Comparison of ENCODE assay signal across 1 cellular context in genomic region chr6:45686841-45687569, GRCh38.
TF ChIP-seq lines count a peak whose summit lies in the region.

No MANE protein-coding gene starts in this region.

TF ChIP-seq in HepG2, 621 proteins besides CTCF, POLR2A, EP300 and RAD21 (continued from another document and continues in another):
- TF ChIP-seq ZBTB40 (IDR thresholded peaks at IDR 0.05): no peak
- no peak for TF ChIP-seq ZBTB40 (CRISPR knock-in tag; IDR thresholded peaks at IDR 0.05)
- TF ChIP-seq ZNF777 (CRISPR knock-in tag; IDR thresholded peaks at IDR 0.05): no peak
- TF ChIP-seq ZNF609 (CRISPR knock-in tag; IDR thresholded peaks at IDR 0.05; ENCODE audit: borderline replicate concordance): no peak
- TF ChIP-seq ZNF674 (CRISPR knock-in tag; IDR thresholded peaks at IDR 0.05; ENCODE audit: low read depth): no peak
- no peak for TF ChIP-seq ZFAT (CRISPR knock-in tag; conservative IDR thresholded peaks at IDR 0.05)
- TF ChIP-seq SYNCRIP (IDR thresholded peaks at IDR 0.05; ENCODE audit: insufficient read depth, low read depth, low read length): no peak
- no peak for TF ChIP-seq ZNF770 (CRISPR knock-in tag; IDR thresholded peaks at IDR 0.05)
- TF ChIP-seq ZMYM4 (CRISPR knock-in tag; IDR thresholded peaks at IDR 0.05): peak; percentile 54; the same call in 1 of the 2 replicates
- no peak for TF ChIP-seq FOSL1 (CRISPR knock-in tag; IDR thresholded peaks at IDR 0.05; ENCODE audit: borderline replicate concordance)
- TF ChIP-seq PHF21A (CRISPR knock-in tag; IDR thresholded peaks at IDR 0.05): no peak
- TF ChIP-seq ZNF251 (CRISPR knock-in tag; IDR thresholded peaks at IDR 0.05): no peak
- no peak for TF ChIP-seq ZNF274 (CRISPR knock-in tag; IDR thresholded peaks at IDR 0.05)
- no peak for TF ChIP-seq ZBTB25 (CRISPR knock-in tag; IDR thresholded peaks at IDR 0.05)
- TF ChIP-seq JDP2 (CRISPR knock-in tag; IDR thresholded peaks at IDR 0.05; ENCODE audit: borderline replicate concordance): no peak
- peak; percentile 25; the same call in 1 of the 2 replicates for TF ChIP-seq FOXP4 (CRISPR knock-in tag; IDR thresholded peaks at IDR 0.05)
- TF ChIP-seq PPARG (CRISPR knock-in tag; conservative IDR thresholded peaks at IDR 0.05): no peak
- TF ChIP-seq IRF1 (CRISPR knock-in tag; IDR thresholded peaks at IDR 0.05; ENCODE audit: low read depth): no peak
- TF ChIP-seq FOXK2 (IDR thresholded peaks at IDR 0.05): no peak
- TF ChIP-seq RNF219 (CRISPR knock-in tag; IDR thresholded peaks at IDR 0.05): no peak
- TF ChIP-seq HNF1A (IDR thresholded peaks at IDR 0.05; ENCODE audit: low read depth): no peak
- no peak for TF ChIP-seq HNF1A (CRISPR knock-in tag; IDR thresholded peaks at IDR 0.05; ENCODE audit: borderline replicate concordance)
- TF ChIP-seq ZNF549 (CRISPR knock-in tag; IDR thresholded peaks at IDR 0.05): no peak
- no peak for TF ChIP-seq HNRNPUL1 (IDR thresholded peaks at IDR 0.05; ENCODE audit: low read depth, low read length)
- peak; percentile 95 for TF ChIP-seq ZNF644 (CRISPR knock-in tag; IDR thresholded peaks at IDR 0.05; ENCODE audit: low read depth)
- no peak for TF ChIP-seq FLYWCH1 (CRISPR knock-in tag; IDR thresholded peaks at IDR 0.05)
- no peak for TF ChIP-seq SIX1 (CRISPR knock-in tag; IDR thresholded peaks at IDR 0.05; ENCODE audit: borderline replicate concordance)
